In genomic region chr18:57249109-57249508, GRCh38 we compare ENCODE assay signal across 22 cellular contexts.
"Had no signal": no experiment of that assay in that cellular context is flagged by ENCODE, and none has a peak within 500 bp of the region (broad histone marks: within the 10 kb centered on the region; RNA-seq: fewer than 3 reads in every experiment).

No MANE protein-coding gene starts in this region.

- H3K36me3 Mint-ChIP-seq: natural killer cell treated with Interleukin-12 subunit alpha and Interleukin-12 subunit beta and Interleukin-15 and Interleukin-18, amount 100 ng/mL, for 72 hours had no signal

- H3K27ac ChIP-seq: dorsolateral prefrontal cortex, epithelial cell of prostate, esophagus muscularis mucosa, gastrocnemius medialis, heart right ventricle, left ventricle myocardium inferior, neutrophil, stomach, thoracic aorta, transverse colon had no signal

- H3K4me3 Mint-ChIP-seq: natural killer cell treated with Interleukin-12 subunit alpha and Interleukin-12 subunit beta and Interleukin-15 and Interleukin-18, amount 100 ng/mL, for 72 hours had no signal

- H3K4me3 ChIP-seq: dorsolateral prefrontal cortex, esophagus muscularis mucosa, gastrocnemius medialis, heart right ventricle, left ventricle myocardium inferior, lung, stomach, thoracic aorta, transverse colon had no signal

- H3K4me1 ChIP-seq: esophagus muscularis mucosa, gastrocnemius medialis, heart right ventricle, left ventricle myocardium inferior, stomach, transverse colon had no signal

- ATAC-seq: gastrocnemius medialis; heart right ventricle; natural killer cell treated with Interleukin-12 subunit alpha and Interleukin-12 subunit beta and Interleukin-15 and Interleukin-18, amount 100 ng/mL, for 72 hours; right cardiac atrium had no signal

- DNase-seq: cortex of kidney; dorsolateral prefrontal cortex; effector memory CD4-positive, alpha-beta T cell; gastrocnemius medialis; heart right ventricle; left ventricle myocardium inferior; mesenchymal stem cell; midbrain; posterior cingulate gyrus; right cardiac atrium; small intestine; stimulated activated CD4-positive, alpha-beta T cell treated with anti-CD3 and anti-CD28 coated beads, Interleukin-12 subunit alpha, Interleukin-12 subunit beta, amount 100 ng/mL, for 4 hours; stimulated activated naive CD4-positive, alpha-beta T cell; stomach; substantia nigra; transverse colon had no signal

- H3K27ac Mint-ChIP-seq: natural killer cell treated with Interleukin-12 subunit alpha and Interleukin-12 subunit beta and Interleukin-15 and Interleukin-18, amount 100 ng/mL, for 72 hours had no signal

- H3K36me3 ChIP-seq: esophagus muscularis mucosa, gastrocnemius medialis, heart right ventricle, left ventricle myocardium inferior, neutrophil, stomach, thoracic aorta, transverse colon had no signal

- H3K27me3 ChIP-seq: gastrocnemius medialis, neutrophil, transverse colon had no signal

- H3K9me3 Mint-ChIP-seq: natural killer cell treated with Interleukin-12 subunit alpha and Interleukin-12 subunit beta and Interleukin-15 and Interleukin-18, amount 100 ng/mL, for 72 hours had no signal

- H3K9me3 ChIP-seq: esophagus muscularis mucosa, gastrocnemius medialis, heart right ventricle, left ventricle myocardium inferior, neutrophil, stomach, thoracic aorta, transverse colon had no signal
